In genomic region chr1:29150346-29150745, GRCh38 we compare ENCODE assay signal across 3 cellular contexts. TPM values are rescaled to one million over a fixed set of nuclear protein-coding genes. Genes with fewer than 3 reads are reported as not detected.
"Had no signal": no experiment of that assay in that cellular context is flagged by ENCODE, and none has a peak within 500 bp of the region (broad histone marks: within the 10 kb centered on the region; RNA-seq: fewer than 3 reads in every experiment).

No MANE protein-coding gene starts in this region.

RNA-seq across cellular contexts. Expression of gene TMEM200B, which starts 26.6 kb away (rescaled TPM):
- total RNA-seq: MCF 10A, OCI-LY7, SK-MEL-5 had no signal
